Comparison of ENCODE assay signal across 13 cellular contexts in the genomic region with DNA sequence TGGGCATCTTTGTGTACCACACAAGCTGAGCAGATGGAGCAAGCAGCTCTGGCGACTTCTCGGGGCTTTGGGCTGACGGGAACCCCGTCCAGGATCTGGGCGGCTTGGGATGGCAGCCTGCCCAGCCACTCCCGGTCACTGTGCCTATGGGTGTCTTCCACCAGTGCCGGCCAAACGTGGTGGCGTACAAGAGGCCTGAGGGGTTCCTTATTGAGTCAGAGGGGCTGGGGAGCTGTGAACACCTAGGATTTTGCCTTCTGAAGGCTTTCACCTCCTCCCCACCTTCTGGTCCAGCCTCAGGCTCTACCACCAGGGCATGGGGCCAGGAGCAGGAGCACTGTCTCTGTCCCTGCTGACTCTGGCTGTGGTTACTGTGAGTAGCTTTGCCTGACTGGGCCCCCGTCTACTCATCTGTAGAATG.
A peak's percentile ranks its signal among the peaks of the same experiment; 100 is the strongest.
DNase-seq lines count a peak whose midpoint lies in the region; ATAC-seq and TF ChIP-seq lines count a peak whose summit lies in the region.
"Had no signal": no experiment of that assay in that cellular context is flagged by ENCODE, and none has a peak within 500 bp of the region (broad histone marks: within the 10 kb centered on the region; RNA-seq: fewer than 3 reads in every experiment).

No MANE protein-coding gene starts in this region.

- H3K56ac ChIP-seq in H9 (ENCODE audit: insufficient read length, low read depth, low read length) = no peak overlapping the region

- H3K23me2 ChIP-seq in H9 (ENCODE audit: insufficient read length, low read depth, low read length, poor library complexity, severe bottlenecking) = no peaks in the 10 kb centered on the region

- no peak overlapping the region for H3K4me3 Mint-ChIP-seq in H9
- H3K4me3 Mint-ChIP-seq: activated CD8-positive, alpha-beta T cell treated with anti-CD3 and anti-CD28 coated beads, Interleukin-2, amount 10 ng/mL, durations not matched to agents 7 days and 5 days; activated naive CD8-positive, alpha-beta T cell treated with anti-CD3 and anti-CD28 coated beads for 36 hours had no signal

- H2BK15ac ChIP-seq in H9 (ENCODE audit: low read depth, low read length) = no peak overlapping the region

- no peak for ATAC-seq in lung (ENCODE audit: insufficient read depth, low FRiP score)
- ATAC-seq: activated CD8-positive, alpha-beta T cell treated with anti-CD3 and anti-CD28 coated beads, Interleukin-2, amount 10 ng/mL, durations not matched to agents 7 days and 5 days had no signal

- no peaks in the 10 kb centered on the region for H3K79me1 ChIP-seq in H9 (ENCODE audit: insufficient read depth, low read depth, low read length, poor library complexity, severe bottlenecking)

- H3K79me2 ChIP-seq in H9 (ENCODE audit: insufficient read depth, low read length) = no peaks in the 10 kb centered on the region

- no peak overlapping the region for H4K8ac ChIP-seq in H9 (replicated peaks; ENCODE audit: insufficient read length, low read depth, low read length)

- H3K27ac ChIP-seq in H9 (ENCODE audit: insufficient read length, low read depth, low read length) = no peak overlapping the region
- H3K27ac ChIP-seq in coronary artery = peak overlapping the region; percentile 79 to 90
- peak overlapping the region; percentile 61 to 75 for H3K27ac ChIP-seq in lung (ENCODE audit: low read depth in 1 of 2, low read length in 1 of 2)
- H3K27ac ChIP-seq in stomach smooth muscle (ENCODE audit: low read length) = peak overlapping the region; percentile 98

- no peak overlapping the region for H4K5ac ChIP-seq in H9 (ENCODE audit: insufficient read length, low read depth, low read length)

- H3K36me3 Mint-ChIP-seq in H9 (ENCODE audit: insufficient read depth in 1 of 3, low read depth in 3 of 3) = peaks cover 15 to 33% (median 30%) of the 10 kb centered on the region in 3 experiments

- H3T11ph ChIP-seq in H9 (ENCODE audit: low read length) = no peak overlapping the region

- H3K18ac ChIP-seq in H9 (ENCODE audit: insufficient read length, low read depth, low read length) = no peak overlapping the region

- no peak overlapping the region for H2AK5ac ChIP-seq in H9 (ENCODE audit: insufficient read length, low read length)

- peaks cover 0 to 13% of the 10 kb centered on the region in 2 experiments; a peak in 3 of 4 replicates for H3K4me1 Mint-ChIP-seq in H9
- H3K4me1 Mint-ChIP-seq: activated naive CD8-positive, alpha-beta T cell treated with anti-CD3 and anti-CD28 coated beads for 36 hours had no signal

- H3K27me3 Mint-ChIP-seq in H9 (ENCODE audit: low read depth) = no peaks in the 10 kb centered on the region
- H3K27me3 Mint-ChIP-seq: activated naive CD8-positive, alpha-beta T cell treated with anti-CD3 and anti-CD28 coated beads for 36 hours had no signal

- no peak overlapping the region for H2BK5ac ChIP-seq in H9 (ENCODE audit: insufficient read length, low read length)

- TF ChIP-seq CTCF in H9 (conservative IDR thresholded peaks at IDR 0.05) = no peak
- TF ChIP-seq CTCF in coronary artery (IDR thresholded peaks at IDR 0.05) = no peak
- no peak for TF ChIP-seq CTCF in lung (IDR thresholded peaks at IDR 0.05; ENCODE audit: control extremely low read depth, extremely low read depth)

- H3K23ac ChIP-seq in H9 (ENCODE audit: insufficient read length, low read depth, low read length) = no peak overlapping the region

- no peak overlapping the region for H2BK12ac ChIP-seq in H9 (ENCODE audit: insufficient read length, low read depth, low read length)

- POLR2A ChIA-PET in HEK293T (lab: Yijun Ruan, JAX) = no interaction called here

- H3K4me3 ChIP-seq in coronary artery = peak overlapping the region; percentile 57
- H3K4me3 ChIP-seq in lung = no peak overlapping the region
- peak overlapping the region in 1 of 2 donors; percentile 54 for H3K4me3 ChIP-seq in stomach smooth muscle (ENCODE audit: low read length in 2 of 2)

- H3K9me3 Mint-ChIP-seq in H9 = peaks cover 3 to 4% of the 10 kb centered on the region in 2 experiments; a peak in 3 of 5 replicates
- H3K9me3 Mint-ChIP-seq: activated naive CD8-positive, alpha-beta T cell treated with anti-CD3 and anti-CD28 coated beads for 36 hours had no signal

- no peaks in the 10 kb centered on the region; the same call in 1 of the 2 replicates for H3K4me1 ChIP-seq in H9 (ENCODE audit: insufficient read depth, low read length)
- peaks cover 10 to 25% of the 10 kb centered on the region in 2 donors for H3K4me1 ChIP-seq in lung (ENCODE audit: control insufficient read depth in 2 of 2, insufficient read depth in 2 of 2, low read length in 2 of 2)
- peaks cover 48% of the 10 kb centered on the region for H3K4me1 ChIP-seq in stomach smooth muscle (ENCODE audit: control insufficient read depth, insufficient read depth, low read length)

- CTCF ChIA-PET in HEK293T (lab: Yijun Ruan, JAX) = no interaction called here

- H4K20me1 ChIP-seq in H9 (ENCODE audit: control insufficient read depth, insufficient read depth, insufficient read length) = no peaks in the 10 kb centered on the region

- H3K14ac ChIP-seq in H9 (ENCODE audit: insufficient read depth, low read length) = peak overlapping the region; percentile 29; the same call in 1 of the 2 replicates

- H3K4ac ChIP-seq in H9 (ENCODE audit: low read depth, low read length) = no peak overlapping the region

- H4K91ac ChIP-seq in H9 (ENCODE audit: insufficient read length, low read depth, low read length) = no peak overlapping the region

- H3K27me3 ChIP-seq in H9 (ENCODE audit: insufficient read depth, low read length) (no peaks in the 10 kb centered on the region), lung (ENCODE audit: control insufficient read depth, insufficient read depth) (no peaks in the 10 kb centered on the region), stomach smooth muscle (ENCODE audit: control insufficient read depth in 1 of 2, insufficient read depth in 2 of 2, low read length in 2 of 2) (no peaks in the 10 kb centered on the region)

- H3K9ac ChIP-seq in H9 (ENCODE audit: extremely low read depth, insufficient read length, low read length) (no peak overlapping the region), stomach smooth muscle (ENCODE audit: low read length in 2 of 2) (peak overlapping the region; percentile 30 to 73)

- H3K9me3 ChIP-seq in H9 (ENCODE audit: control insufficient read depth, low read depth, low read length) (no peaks in the 10 kb centered on the region), lung (ENCODE audit: control insufficient read depth in 2 of 2, insufficient read depth in 1 of 2, low read length in 1 of 2) (no peaks in the 10 kb centered on the region), stomach smooth muscle (ENCODE audit: control insufficient read depth in 2 of 2, low read length in 2 of 2) (no peaks in the 10 kb centered on the region)

- DNase-seq in H9 = no peak
- DNase-seq in coronary artery (ENCODE audit: low spot score) = no peak
- DNase-seq in lung (ENCODE audit: low spot score) = no peak
- no peak for DNase-seq in HEK293T (ENCODE audit: extremely low spot score)
- DNase-seq in T-helper 1 cell = no peak
- DNase-seq in iPS-NIHi11 (ENCODE audit: low spot score) = no peak
- DNase-seq in NCI-H187 treated with DMSO at 0.1 percent for 48 hours (lab: John Stamatoyannopoulos, UW) = no peak
- DNase-seq: activated CD8-positive, alpha-beta T cell treated with anti-CD3 and anti-CD28 coated beads, Interleukin-2, amount 10 ng/mL, durations not matched to agents 7 days and 5 days; activated naive CD8-positive, alpha-beta T cell treated with anti-CD3 and anti-CD28 coated beads for 36 hours; COR-L47; NCI-H1105; small intestine had no signal

- no peak overlapping the region for H2BK120ac ChIP-seq in H9 (ENCODE audit: low read depth, low read length, poor library complexity, severe bottlenecking)

- H3K36me3 ChIP-seq in lung (ENCODE audit: control insufficient read depth in 2 of 2, insufficient read depth in 2 of 2, low read length in 2 of 2) (peaks cover 0 to 25% of the 10 kb centered on the region in 2 donors), stomach smooth muscle (ENCODE audit: control insufficient read depth in 2 of 2, insufficient read depth in 2 of 2, low read length in 2 of 2) (peaks cover 14 to 18% of the 10 kb centered on the region in 2 donors)

- H3K27ac Mint-ChIP-seq in H9 = no peak overlapping the region
- H3K27ac Mint-ChIP-seq: activated CD8-positive, alpha-beta T cell treated with anti-CD3 and anti-CD28 coated beads, Interleukin-2, amount 10 ng/mL, durations not matched to agents 7 days and 5 days; activated naive CD8-positive, alpha-beta T cell treated with anti-CD3 and anti-CD28 coated beads for 36 hours had no signal

- H2BK20ac ChIP-seq in H9 (ENCODE audit: low read depth, low read length, poor library complexity, severe bottlenecking) = no peak overlapping the region

- no peak overlapping the region for H3K4me2 ChIP-seq in H9 (ENCODE audit: insufficient read depth, insufficient read length, low read length)

- no peak overlapping the region for H2AFZ ChIP-seq in H9 (ENCODE audit: low read length)

- no CpG with 5 or more reads among the region's 10 CpGs for WGBS in H9 (ENCODE audit: extremely low coverage, insufficient read length, low lambda C conversion rate)
- WGBS in lung, 2 donors = 60 to 86% methylated on average over 10 of the region's 10 CpGs

TF ChIP-seq in HEK293T, 16 proteins besides CTCF, POLR2A, EP300 and RAD21:
- no peak for TF ChIP-seq ARNT (IDR thresholded peaks at IDR 0.05)
- no peak for TF ChIP-seq ZNF384 (IDR thresholded peaks at IDR 0.05)
- TF ChIP-seq HDGF (IDR thresholded peaks at IDR 0.05; ENCODE audit: borderline replicate concordance) = no peak
- no peak for TF ChIP-seq SP1 (IDR thresholded peaks at IDR 0.05)
- no peak for TF ChIP-seq ELF4 (IDR thresholded peaks at IDR 0.05)
- no peak for TF ChIP-seq FOXM1 (IDR thresholded peaks at IDR 0.05; ENCODE audit: borderline replicate concordance)
- no peak for TF ChIP-seq BHLHE40 (IDR thresholded peaks at IDR 0.05; ENCODE audit: borderline replicate concordance)
- TF ChIP-seq L3MBTL2 (conservative IDR thresholded peaks at IDR 0.05) = no peak
- TF ChIP-seq SUZ12 (IDR thresholded peaks at IDR 0.05) = no peak
- TF ChIP-seq, protein P1, sequence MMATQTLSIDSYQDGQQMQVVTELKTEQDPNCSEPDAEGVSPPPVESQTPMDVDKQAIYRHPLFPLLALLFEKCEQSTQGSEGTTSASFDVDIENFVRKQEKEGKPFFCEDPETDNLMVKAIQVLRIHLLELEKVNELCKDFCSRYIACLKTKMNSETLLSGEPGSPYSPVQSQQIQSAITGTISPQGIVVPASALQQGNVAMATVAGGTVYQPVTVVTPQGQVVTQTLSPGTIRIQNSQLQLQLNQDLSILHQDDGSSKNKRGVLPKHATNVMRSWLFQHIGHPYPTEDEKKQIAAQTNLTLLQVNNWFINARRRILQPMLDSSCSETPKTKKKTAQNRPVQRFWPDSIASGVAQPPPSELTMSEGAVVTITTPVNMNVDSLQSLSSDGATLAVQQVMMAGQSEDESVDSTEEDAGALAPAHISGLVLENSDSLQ (IDR thresholded peaks at IDR 0.05) = no peak
- no peak for TF ChIP-seq FOXA1 (IDR thresholded peaks at IDR 0.05)
